ENCODE assay signal across 14 cellular contexts in genomic region chr4:68368566-68369473, GRCh38. TPM values are rescaled to one million over a fixed set of nuclear protein-coding genes. Genes with fewer than 3 reads are reported as not detected.
DNase-seq lines count a peak whose midpoint lies in the region; ATAC-seq and TF ChIP-seq lines count a peak whose summit lies in the region.
"Had no signal": no experiment of that assay in that cellular context is flagged by ENCODE, and none has a peak within 500 bp of the region (broad histone marks: within the 10 kb centered on the region; RNA-seq: fewer than 3 reads in every experiment).

No MANE protein-coding gene starts in this region.

- H3K9me3 Mint-ChIP-seq in endodermal cell = peaks cover 73% of the 10 kb centered on the region
- H3K9me3 Mint-ChIP-seq in stimulated activated memory B cell treated with anti-CD40 and anti-IgM and Interleukin-4, amounts not matched to agents 10 μg/mL and 1 μg/mL and 100 μg/mL, for 72 hours = no peaks in the 10 kb centered on the region
- H3K9me3 Mint-ChIP-seq: activated T-cell treated with anti-CD3 and anti-CD28 coated beads, Interleukin-2, amount 50 U/mL, for 72 hours had no signal

- intact Hi-C loops in mucosa of descending colon (cut with DNase I, micrococcal nuclease) = no loop called here

- no peak for TF ChIP-seq CTCF in endodermal cell (conservative IDR thresholded peaks at IDR 0.05)
- no peak for TF ChIP-seq CTCF in osteoblast (IDR thresholded peaks at IDR 0.05; ENCODE audit: extremely low read depth, low read depth, low read length)
- TF ChIP-seq CTCF in mucosa of descending colon (IDR thresholded peaks at IDR 0.05) = no peak

- H3K27me3 ChIP-seq in endodermal cell (ENCODE audit: control insufficient read depth, insufficient read depth, low read length, poor library complexity, severe bottlenecking) = no peaks in the 10 kb centered on the region
- no peaks in the 10 kb centered on the region for H3K27me3 ChIP-seq in osteoblast (ENCODE audit: insufficient read depth, low read length)

- H3K79me2 ChIP-seq in osteoblast (ENCODE audit: insufficient read depth, low read length) = no peaks in the 10 kb centered on the region

- peaks cover 26% of the 10 kb centered on the region for H3K4me1 Mint-ChIP-seq in endodermal cell
- no peaks in the 10 kb centered on the region for H3K4me1 Mint-ChIP-seq in stimulated activated memory B cell treated with anti-CD40 and anti-IgM and Interleukin-4, amounts not matched to agents 10 μg/mL and 1 μg/mL and 100 μg/mL, for 72 hours

- H2AFZ ChIP-seq in osteoblast (ENCODE audit: low read length) = no peak overlapping the region

- H3K36me3 ChIP-seq in endodermal cell (ENCODE audit: control insufficient read depth, insufficient read depth, low read length) = peaks cover 13% of the 10 kb centered on the region
- H3K36me3 ChIP-seq in osteoblast (ENCODE audit: insufficient read depth, low read length) = no peaks in the 10 kb centered on the region
- no peaks in the 10 kb centered on the region for H3K36me3 ChIP-seq in mucosa of descending colon (ENCODE audit: low read depth)
- H3K36me3 ChIP-seq: stomach had no signal

- H3K9ac ChIP-seq in endodermal cell (ENCODE audit: extremely low read depth, low read length, poor library complexity, severe bottlenecking) = no peak overlapping the region

- no peaks in the 10 kb centered on the region for H4K20me1 ChIP-seq in osteoblast (ENCODE audit: insufficient read depth, low read length)

- H3K4me3 Mint-ChIP-seq in endodermal cell = no peak overlapping the region
- H3K4me3 Mint-ChIP-seq in stimulated activated memory B cell treated with anti-CD40 and anti-IgM and Interleukin-4, amounts not matched to agents 10 μg/mL and 1 μg/mL and 100 μg/mL, for 72 hours = no peak overlapping the region
- H3K4me3 Mint-ChIP-seq: activated T-cell treated with anti-CD3 and anti-CD28 coated beads, Interleukin-2, amount 50 U/mL, for 72 hours; nephron progenitor cell had no signal

- H3K4me1 ChIP-seq in endodermal cell (ENCODE audit: control insufficient read depth, insufficient read depth, low read length) = no peaks in the 10 kb centered on the region
- H3K4me1 ChIP-seq in osteoblast (ENCODE audit: insufficient read depth, low read length) = peaks cover 41% of the 10 kb centered on the region
- no peaks in the 10 kb centered on the region for H3K4me1 ChIP-seq in mucosa of descending colon (ENCODE audit: low read depth)

- H3K27ac ChIP-seq in endodermal cell (ENCODE audit: low read depth, low read length) (no peak overlapping the region), osteoblast (ENCODE audit: low read depth, low read length) (peak overlapping the region; percentile 84)
- H3K27ac ChIP-seq: stomach had no signal

- no peak for ATAC-seq in HG02610 (IDR thresholded peaks at IDR 0.05; ENCODE audit: unreplicated experiment)
- no peak for ATAC-seq in stimulated activated memory B cell treated with anti-CD40 and anti-IgM and Interleukin-4, amounts not matched to agents 10 μg/mL and 1 μg/mL and 100 μg/mL, for 72 hours
- no peak for ATAC-seq in HG03039 (IDR thresholded peaks at IDR 0.05; ENCODE audit: unreplicated experiment)
- ATAC-seq in mucosa of descending colon = no peak
- ATAC-seq: activated T-cell treated with anti-CD3 and anti-CD28 coated beads, Interleukin-2, amount 50 U/mL, for 72 hours had no signal

- H3K27me3 Mint-ChIP-seq in endodermal cell (ENCODE audit: insufficient read depth) = peaks cover 23% of the 10 kb centered on the region
- H3K27me3 Mint-ChIP-seq in stimulated activated memory B cell treated with anti-CD40 and anti-IgM and Interleukin-4, amounts not matched to agents 10 μg/mL and 1 μg/mL and 100 μg/mL, for 72 hours = peaks cover 19% of the 10 kb centered on the region

- 94 to 96% methylated on average over 7 of the region's 7 CpGs for WGBS in endodermal cell (ENCODE audit: insufficient coverage in 1 of 2, insufficient read length in 1 of 2), 2 experiments

- H3K4me3 ChIP-seq in endodermal cell (ENCODE audit: low read length) (peak overlapping the region; percentile 78), osteoblast (ENCODE audit: insufficient read depth, low read length) (peak overlapping the region; percentile 8), mucosa of descending colon (no peak overlapping the region)
- H3K4me3 ChIP-seq: stomach had no signal

- H3K27ac Mint-ChIP-seq in endodermal cell = no peak overlapping the region
- no peak overlapping the region for H3K27ac Mint-ChIP-seq in stimulated activated memory B cell treated with anti-CD40 and anti-IgM and Interleukin-4, amounts not matched to agents 10 μg/mL and 1 μg/mL and 100 μg/mL, for 72 hours
- H3K27ac Mint-ChIP-seq: activated T-cell treated with anti-CD3 and anti-CD28 coated beads, Interleukin-2, amount 50 U/mL, for 72 hours; nephron progenitor cell had no signal

- H3K4me2 ChIP-seq in osteoblast (ENCODE audit: insufficient read depth, low read length) = peak overlapping the region; percentile 54

- peaks cover 71% of the 10 kb centered on the region for H3K9me3 ChIP-seq in endodermal cell (ENCODE audit: control insufficient read depth, low read length)
- no peaks in the 10 kb centered on the region for H3K9me3 ChIP-seq in osteoblast (ENCODE audit: low read depth, low read length)
- no peaks in the 10 kb centered on the region for H3K9me3 ChIP-seq in mucosa of descending colon
- H3K9me3 ChIP-seq: stomach had no signal

- peaks cover 49% of the 10 kb centered on the region for H3K36me3 Mint-ChIP-seq in endodermal cell (ENCODE audit: low read depth)
- no peaks in the 10 kb centered on the region for H3K36me3 Mint-ChIP-seq in stimulated activated memory B cell treated with anti-CD40 and anti-IgM and Interleukin-4, amounts not matched to agents 10 μg/mL and 1 μg/mL and 100 μg/mL, for 72 hours

- in situ Hi-C loops in Caki2 (cut with HindIII; ENCODE audit: low pct_unique_long_range_greater_than_20kb, low sequenced_read_pairs) = no loop called here

- DNase-seq in Caki2 (ENCODE audit: low read depth) (peak; percentile 77), MV-4-11 (lab: John Stamatoyannopoulos, UW) (peak; percentile 63), endodermal cell (no peak), osteoblast (ENCODE audit: insufficient read length, low spot score, missing footprints) (no peak), mucosa of descending colon (no peak)
- DNase-seq: activated T-cell treated with anti-CD3 and anti-CD28 coated beads, Interleukin-2, amount 50 U/mL, for 72 hours; DMS 273 treated with DMSO at 0.1 percent for 48 hours; NCI-H748 treated with DMSO at 0.1 percent for 48 hours; nephron progenitor cell; stimulated activated CD4-positive, alpha-beta T cell treated with anti-CD3 and anti-CD28 coated beads, Interleukin-15, amount 100 ng/mL, for 24 hours; stomach had no signal

RNA-seq across cellular contexts. Expression of gene YTHDC1, which starts 18.9 kb away (rescaled TPM):
- 8.2 and 9.7 TPM in 2 replicates for total RNA-seq in Caki2 (2014; rRNA removed; shearing (Covaris generic); ENCODE audit: low replicate concordance)
- total RNA-seq in endodermal cell (100 to 1,000 TPM; 170 to 184 TPM), osteoblast (40.2 and 41.0 TPM in 2 replicates), mucosa of descending colon (10 to 100 TPM; 55.1 to 92.3 (median 73.6) TPM)
- 95.2 TPM for polyA plus RNA-seq in endodermal cell (2013, experiment 1 of 2)
- 83.8 TPM for polyA plus RNA-seq in endodermal cell (2013, experiment 2 of 2)

Comparison
In these comparisons a context has a peak if more than half of its experiments do, and no peak if none do; other contexts are left out.
1. DNase-seq: peak in Caki2 (single experiment) and MV-4-11 (single experiment); none in endodermal cell (single experiment), osteoblast (single experiment) and mucosa of descending colon (0 of 3).